Comparison of ENCODE assay signal across 10 cellular contexts in the genomic region with DNA sequence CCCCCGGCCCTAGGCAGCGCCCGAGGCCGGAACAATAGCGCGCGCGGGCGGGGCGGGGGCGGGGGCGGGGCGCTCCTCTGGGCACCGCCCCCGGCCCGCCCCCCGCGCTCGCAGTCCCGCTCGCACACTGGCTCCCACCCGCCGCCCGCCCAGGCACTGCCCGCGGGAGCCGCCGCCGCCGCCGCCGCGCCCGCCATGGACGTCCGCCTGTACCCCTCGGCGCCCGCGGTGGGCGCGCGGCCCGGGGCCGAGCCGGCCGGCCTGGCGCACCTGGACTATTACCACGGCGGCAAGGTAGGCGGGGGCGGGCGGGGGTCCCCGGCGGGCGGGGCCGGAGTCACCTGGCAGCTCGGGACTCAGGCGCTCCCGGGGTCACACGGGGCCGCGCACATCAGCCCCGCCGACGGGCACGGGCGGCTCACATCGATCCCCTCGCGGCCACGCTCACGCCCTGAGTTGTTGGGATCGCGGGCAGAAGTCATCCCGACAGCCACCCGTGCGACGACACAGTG. TPM values are rescaled to one million over a fixed set of nuclear protein-coding genes. Genes with fewer than 3 reads are reported as not detected.
A peak's percentile ranks its signal among the peaks of the same experiment; 100 is the strongest.
DNase-seq lines count a peak whose midpoint lies in the region; ATAC-seq, FAIRE-seq and TF ChIP-seq lines count a peak whose summit lies in the region.
"Had no signal": no experiment of that assay in that cellular context is flagged by ENCODE, and none has a peak within 500 bp of the region (broad histone marks: within the 10 kb centered on the region; RNA-seq: fewer than 3 reads in every experiment).

A gene with protein sequence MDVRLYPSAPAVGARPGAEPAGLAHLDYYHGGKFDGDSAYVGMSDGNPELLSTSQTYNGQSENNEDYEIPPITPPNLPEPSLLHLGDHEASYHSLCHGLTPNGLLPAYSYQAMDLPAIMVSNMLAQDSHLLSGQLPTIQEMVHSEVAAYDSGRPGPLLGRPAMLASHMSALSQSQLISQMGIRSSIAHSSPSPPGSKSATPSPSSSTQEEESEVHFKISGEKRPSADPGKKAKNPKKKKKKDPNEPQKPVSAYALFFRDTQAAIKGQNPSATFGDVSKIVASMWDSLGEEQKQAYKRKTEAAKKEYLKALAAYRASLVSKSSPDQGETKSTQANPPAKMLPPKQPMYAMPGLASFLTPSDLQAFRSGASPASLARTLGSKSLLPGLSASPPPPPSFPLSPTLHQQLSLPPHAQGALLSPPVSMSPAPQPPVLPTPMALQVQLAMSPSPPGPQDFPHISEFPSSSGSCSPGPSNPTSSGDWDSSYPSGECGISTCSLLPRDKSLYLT (plus strand): TSS at position 156 of the 512 bp plus-strand sequence. CDS start 40 bp downstream, at position 196.

- no peak for FAIRE-seq in keratinocyte (lab: Jason Lieb, UNC)
- FAIRE-seq: endometrium had no signal

- peak; percentile 38 for ATAC-seq in HG03460 (IDR thresholded peaks at IDR 0.05; ENCODE audit: unreplicated experiment)
- peak; percentile 80 to 86 (median 80) for ATAC-seq in T-cell (replicated peaks in 1 of 4)
- peak; percentile 63 for ATAC-seq in body of pancreas
- ATAC-seq in stimulated activated naive B cell treated with anti-CD40 and anti-IgM and Interleukin-4, amounts not matched to agents 10 μg/mL and 1 μg/mL and 100 μg/mL, for 72 hours (replicated peaks): peak; percentile 30 to 41
- no peak for ATAC-seq in HG03196 (IDR thresholded peaks at IDR 0.05; ENCODE audit: unreplicated experiment)

- H3K4me1 ChIP-seq in body of pancreas (peaks cover 13% of the 10 kb centered on the region), keratinocyte (ENCODE audit: control insufficient read depth, extremely low read depth, insufficient read depth, low read length) (peaks cover 8% of the 10 kb centered on the region)

- H3K27ac Mint-ChIP-seq in T-cell: peak within 1 kb of the TSS; percentile 12 to 29
- H3K27ac Mint-ChIP-seq in stimulated activated naive B cell treated with anti-CD40 and anti-IgM and Interleukin-4, amounts not matched to agents 10 μg/mL and 1 μg/mL and 100 μg/mL, for 72 hours: peak within 1 kb of the TSS; percentile 84

- H3K36me3 ChIP-seq in body of pancreas (replicated peaks in 1 of 2; ENCODE audit: insufficient read depth in 1 of 2, low read depth in 2 of 2): no peaks in the 10 kb centered on the region
- no peaks in the 10 kb centered on the region for H3K36me3 ChIP-seq in keratinocyte (ENCODE audit: control insufficient read depth in 2 of 2, extremely low read depth in 1 of 2, insufficient read depth in 2 of 2, low read length in 2 of 2)

- no peak within 1 kb of the TSS for H3K4me3 ChIP-seq in body of pancreas
- H3K4me3 ChIP-seq in keratinocyte (ENCODE audit: control insufficient read depth in 2 of 3, extremely low read depth in 1 of 3, insufficient read depth in 2 of 3, low read depth in 1 of 3, low read length in 3 of 3): peak within 1 kb of the TSS; percentile 17 to 47 (median 29)

- peaks cover 0 to 9% (median 0%) of the 10 kb centered on the region in 3 donors for H3K9me3 ChIP-seq in body of pancreas
- no peaks in the 10 kb centered on the region for H3K9me3 ChIP-seq in keratinocyte (ENCODE audit: control insufficient read depth, low read depth, low read length)

- CTCF ChIA-PET in T-cell (lab: Charles Lee): no interaction called here

- peak within 1 kb of the TSS; percentile 45 for H3K4me2 ChIP-seq in keratinocyte (ENCODE audit: control insufficient read depth, extremely low read depth, insufficient read depth, low read depth, low read length)

- intact Hi-C loops in body of pancreas (cut with DNase I): no loop called here

- peak within 1 kb of the TSS; percentile 82 to 90 (median 89) for H3K4me3 Mint-ChIP-seq in T-cell
- H3K4me3 Mint-ChIP-seq in stimulated activated naive B cell treated with anti-CD40 and anti-IgM and Interleukin-4, amounts not matched to agents 10 μg/mL and 1 μg/mL and 100 μg/mL, for 72 hours: peak within 1 kb of the TSS; percentile 73 to 82

- peaks cover 33 to 47% of the 10 kb centered on the region in 2 donors for H3K27me3 Mint-ChIP-seq in T-cell
- H3K27me3 Mint-ChIP-seq in stimulated activated naive B cell treated with anti-CD40 and anti-IgM and Interleukin-4, amounts not matched to agents 10 μg/mL and 1 μg/mL and 100 μg/mL, for 72 hours: peaks cover 49 to 66% of the 10 kb centered on the region in 2 donors

- H2AFZ ChIP-seq in keratinocyte (ENCODE audit: control insufficient read depth, low read length): peak within 1 kb of the TSS; percentile 34

- no peaks in the 10 kb centered on the region for H3K36me3 Mint-ChIP-seq in T-cell
- peaks cover 0 to 10% of the 10 kb centered on the region in 2 donors for H3K36me3 Mint-ChIP-seq in stimulated activated naive B cell treated with anti-CD40 and anti-IgM and Interleukin-4, amounts not matched to agents 10 μg/mL and 1 μg/mL and 100 μg/mL, for 72 hours

- H3K27ac ChIP-seq in body of pancreas (no peak within 1 kb of the TSS), keratinocyte (ENCODE audit: control insufficient read depth, insufficient read depth, low read length) (no peak within 1 kb of the TSS)

- 1% methylated on average over 41 of the region's 79 CpGs; no CpG with 5 or more reads in 1 of the 2 donors for WGBS in body of pancreas, 2 donors

- H3K9me3 Mint-ChIP-seq in T-cell: peaks cover 0 to 15% (median 0%) of the 10 kb centered on the region in 3 donors
- H3K9me3 Mint-ChIP-seq in stimulated activated naive B cell treated with anti-CD40 and anti-IgM and Interleukin-4, amounts not matched to agents 10 μg/mL and 1 μg/mL and 100 μg/mL, for 72 hours: peaks cover 10 to 13% of the 10 kb centered on the region in 2 donors

- TF ChIP-seq CTCF in body of pancreas (IDR thresholded peaks at IDR 0.05) (no peak), keratinocyte (optimal IDR thresholded peaks at IDR 0.05 in 1 of 3, IDR thresholded peaks at IDR 0.05 in 1 of 3, conservative IDR thresholded peaks at IDR 0.05 in 1 of 3; ENCODE audit: extremely low read depth in 1 of 3, insufficient read depth in 2 of 3, low read length in 3 of 3) (no peak)

- no peaks in the 10 kb centered on the region for H4K20me1 ChIP-seq in keratinocyte (ENCODE audit: control insufficient read depth, extremely low read depth, insufficient read depth, low read length)

- no peaks in the 10 kb centered on the region for H3K9me1 ChIP-seq in keratinocyte (ENCODE audit: control insufficient read depth, extremely low read depth, insufficient read depth, low read length)

- no peak within 1 kb of the TSS for H3K9ac ChIP-seq in keratinocyte (ENCODE audit: control insufficient read depth, extremely low read depth, insufficient read depth, low read length)

- H3K79me2 ChIP-seq in keratinocyte (ENCODE audit: control insufficient read depth, insufficient read depth, low read length): no peaks in the 10 kb centered on the region

- POLR2A ChIA-PET in T-cell (lab: Charles Lee): no interaction called here

- dilution Hi-C loops in keratinocyte (cut with MboI; ENCODE audit: extremely low pct_ligation_motif_present, low sequenced_read_pairs): no loop called here

- TF ChIP-seq POLR2A in body of pancreas (IDR thresholded peaks at IDR 0.05): no peak

- DNase-seq in NCI-H2029 (lab: John Stamatoyannopoulos, UW) (peak; percentile 42), NCI-H2029 treated with DMSO at 0.1 percent for 48 hours (lab: John Stamatoyannopoulos, UW) (no peak), T-cell (peak in 29 of 34 experiments; percentile 15 to 63 (median 38)), body of pancreas (peak in 1 of 4 donors; percentile 22), keratinocyte (ENCODE audit: low read depth, low spot score) (no peak)
- no peak for DNase-seq in stimulated activated naive B cell treated with anti-CD40 and anti-IgM and Interleukin-4, amounts not matched to agents 10 μg/mL and 1 μg/mL and 100 μg/mL, for 72 hours
- DNase-seq: DND-41 had no signal

- H3K27me3 ChIP-seq in body of pancreas: peaks cover 0 to 13% of the 10 kb centered on the region in 2 donors
- peaks cover 40% of the 10 kb centered on the region for H3K27me3 ChIP-seq in keratinocyte (ENCODE audit: control insufficient read depth, extremely low read depth, insufficient read depth, low read length)

- peaks cover 23 to 25% (median 23%) of the 10 kb centered on the region in 3 donors for H3K4me1 Mint-ChIP-seq in T-cell
- H3K4me1 Mint-ChIP-seq in stimulated activated naive B cell treated with anti-CD40 and anti-IgM and Interleukin-4, amounts not matched to agents 10 μg/mL and 1 μg/mL and 100 μg/mL, for 72 hours: peaks cover 29 to 41% of the 10 kb centered on the region in 2 donors

RNA-seq across cellular contexts. Expression of the gene that starts here (rescaled TPM):
- total RNA-seq in T-cell (1 to 10 TPM in 4 of 5 donors, under 1 TPM in 1; 0.38 to 3.0 (median 1.6) TPM), body of pancreas (1 to 10 TPM; 1.8 to 2.0 TPM)
- polyA plus RNA-seq in keratinocyte: 0.04 to 0.76 TPM (median 0.20 TPM) in 3 replicates
- polyA plus RNA-seq in keratinocyte (2011; ENCODE audit: low read depth): 0.19 TPM
- polyA plus RNA-seq in keratinocyte (2011; cell fraction: cytosol; rRNA removed): 0.32 and 0.61 TPM in 2 replicates
- polyA plus RNA-seq in keratinocyte (2011; cell fraction: nucleus; rRNA removed): 0.27 and 0.37 TPM in 2 replicates
- 0.28 and 1.4 TPM in 2 replicates for polyA plus RNA-seq in keratinocyte (2012; ENCODE audit: low replicate concordance)
- 0.26 to 1.1 TPM in 2 of 3 replicates, not detected in the other for polyA minus RNA-seq in keratinocyte
- polyA minus RNA-seq in keratinocyte (2011; cell fraction: cytosol; rRNA and poly(A)+ RNA removed): not detected
- polyA minus RNA-seq in keratinocyte (2011; cell fraction: nucleus; rRNA and poly(A)+ RNA removed): 0.31 TPM in 1 of 2 replicates, not detected in the other

Comparison
In these comparisons a context has a peak if more than half of its experiments do, and no peak if none do; other contexts are left out.
1. DNase-seq: peak in NCI-H2029 (single experiment) and T-cell (29 of 34); none in NCI-H2029 treated with DMSO at 0.1 percent for 48 hours (single experiment), keratinocyte (single experiment) and stimulated activated naive B cell treated with anti-CD40 and anti-IgM and Interleukin-4, amounts not matched to agents 10 μg/mL and 1 μg/mL and 100 μg/mL, for 72 hours (single experiment).
2. H3K4me3 ChIP-seq: peak in keratinocyte (3 of 3); none in body of pancreas (0 of 2).